Comparison of ENCODE assay signal across 25 cellular contexts in genomic region chr15:34737379-34737928, GRCh38. TPM values are rescaled to one million over a fixed set of nuclear protein-coding genes. Genes with fewer than 3 reads are reported as not detected.
DNase-seq lines count a peak whose midpoint lies in the region; ATAC-seq and TF ChIP-seq lines count a peak whose summit lies in the region.
"Had no signal": no experiment of that assay in that cellular context is flagged by ENCODE, and none has a peak within 500 bp of the region (broad histone marks: within the 10 kb centered on the region; RNA-seq: fewer than 3 reads in every experiment).

No MANE protein-coding gene starts in this region.

- peak overlapping the region; percentile 29 for H2AFZ ChIP-seq in parathyroid adenoma
- no peak overlapping the region for H2AFZ ChIP-seq in Karpas-422 (ENCODE audit: low read length)

- no peaks in the 10 kb centered on the region for H3K79me2 ChIP-seq in parathyroid adenoma
- H3K79me2 ChIP-seq in Karpas-422 (ENCODE audit: low read length): no peaks in the 10 kb centered on the region

- H3K27me3 ChIP-seq in heart left ventricle (peaks cover 0 to 3% (median 0%) of the 10 kb centered on the region in 9 donors), parathyroid adenoma (ENCODE audit: control insufficient read depth, insufficient read depth, low read length) (no peaks in the 10 kb centered on the region), Karpas-422 (ENCODE audit: low read length) (no peaks in the 10 kb centered on the region)
- H3K27me3 ChIP-seq: right lobe of liver, tibial nerve had no signal

- H3K36me3 ChIP-seq in heart left ventricle: no peaks in the 10 kb centered on the region
- no peaks in the 10 kb centered on the region for H3K36me3 ChIP-seq in parathyroid adenoma (ENCODE audit: control insufficient read depth, insufficient read depth, low read length)
- no peaks in the 10 kb centered on the region for H3K36me3 ChIP-seq in Karpas-422 (ENCODE audit: insufficient read depth, low read length)
- H3K36me3 ChIP-seq: right lobe of liver, tibial nerve had no signal

- H3K9me2 ChIP-seq in Karpas-422 (replicated peaks; ENCODE audit: insufficient read depth, low read length): no peaks in the 10 kb centered on the region

- H3K27ac ChIP-seq in heart left ventricle (peak overlapping the region in 6 of 12 donors; percentile 14 to 47 (median 30)), parathyroid adenoma (no peak overlapping the region), Karpas-422 (ENCODE audit: low read length) (no peak overlapping the region)
- H3K27ac ChIP-seq: C4-2B, HL-60, right lobe of liver, tibial nerve had no signal

- H4K20me1 ChIP-seq in Karpas-422 (ENCODE audit: insufficient read depth, low read depth, low read length): no peaks in the 10 kb centered on the region

- peak; percentile 93 to 97 (median 96) for ATAC-seq in heart left ventricle
- ATAC-seq in esophagus mucosa: no peak
- ATAC-seq: activated naive CD8-positive, alpha-beta T cell treated with anti-CD3 and anti-CD28 coated beads, Interleukin-2, amount 50 U/mL, for 24 hours; activated T-helper 17 cell treated with anti-CD3 and anti-CD28 coated beads, Interleukin-2, amount 50 U/mL, for 72 hours; mucosa of descending colon; right lobe of liver; stimulated activated naive CD8-positive, alpha-beta T cell treated with anti-CD3 and anti-CD28 coated beads, Interleukin-15, Interleukin-2, amounts not matched to agents 100 U/mL and 50 U/mL, for 24 hours had no signal

- H3K4me3 ChIP-seq in heart left ventricle (no peak overlapping the region), parathyroid adenoma (ENCODE audit: low read depth, low read length) (no peak overlapping the region), Karpas-422 (ENCODE audit: low read length) (no peak overlapping the region)
- H3K4me3 ChIP-seq: mucosa of descending colon, right lobe of liver, tibial nerve had no signal

- H3K9me3 ChIP-seq in heart left ventricle: no peaks in the 10 kb centered on the region
- no peaks in the 10 kb centered on the region for H3K9me3 ChIP-seq in parathyroid adenoma (ENCODE audit: control insufficient read depth, low read length)
- no peaks in the 10 kb centered on the region for H3K9me3 ChIP-seq in Karpas-422 (ENCODE audit: low read length)
- H3K9me3 ChIP-seq: mucosa of descending colon, right lobe of liver, tibial nerve had no signal

- WGBS in heart left ventricle, 4 donors: 40 to 53% (median 43%) methylated on average over 4 of the region's 4 CpGs

- intact Hi-C loops in heart left ventricle (cut with DNase I): no loop called here

- peak; percentile 37 for DNase-seq in NCI-H2171 treated with DMSO at 0.1 percent for 48 hours (lab: John Stamatoyannopoulos, UW)
- DNase-seq in NCI-H2171 (lab: John Stamatoyannopoulos, UW): no peak
- peak; percentile 34 for DNase-seq in NCI-H69 (lab: John Stamatoyannopoulos, UW)
- peak in 3 of 5 donors; percentile 26 to 46 (median 33) for DNase-seq in heart left ventricle
- DNase-seq in Karpas-422: no peak
- no peak for DNase-seq in activated CD8-positive, alpha-beta memory T cell treated with anti-CD3 and anti-CD28 coated beads for 24 hours
- DNase-seq: activated CD4-positive, CD25-positive, alpha-beta regulatory T cell; activated naive CD8-positive, alpha-beta T cell treated with anti-CD3 and anti-CD28 coated beads, Interleukin-2, amount 50 U/mL, for 24 hours; caudate nucleus; hippocampal formation; mucosa of descending colon; NCI-H2081 treated with DMSO at 0.1 percent for 48 hours; OCI-M1; right lobe of liver; stimulated activated naive CD8-positive, alpha-beta T cell treated with anti-CD3 and anti-CD28 coated beads, Interleukin-15, Interleukin-2, amounts not matched to agents 100 U/mL and 50 U/mL, for 24 hours had no signal

- TF ChIP-seq CTCF in heart left ventricle (IDR thresholded peaks at IDR 0.05) (no peak), parathyroid adenoma (IDR thresholded peaks at IDR 0.05) (no peak)

- TF ChIP-seq POLR2A in heart left ventricle (IDR thresholded peaks at IDR 0.05): no peak

- H3K4me1 ChIP-seq in heart left ventricle (peaks cover 0 to 5% (median 0%) of the 10 kb centered on the region in 12 donors), parathyroid adenoma (no peaks in the 10 kb centered on the region), Karpas-422 (ENCODE audit: low read length) (no peaks in the 10 kb centered on the region)
- H3K4me1 ChIP-seq: right lobe of liver, tibial nerve had no signal

- H3K9ac ChIP-seq in parathyroid adenoma (no peak overlapping the region), Karpas-422 (ENCODE audit: low read length) (no peak overlapping the region)

- H3K4me2 ChIP-seq in parathyroid adenoma (ENCODE audit: low read length) (no peak overlapping the region), Karpas-422 (ENCODE audit: low read depth, low read length, poor library complexity, severe bottlenecking) (no peak overlapping the region)

RNA-seq across cellular contexts. Expression of gene GJD2, which starts 17.3 kb away (rescaled TPM):
- total RNA-seq in heart left ventricle (under 1 TPM in 4 of 9 donors, not detected in 5; 0.19 to 0.31 (median 0.26) TPM), esophagus mucosa (not detected)
- under 1 TPM in 1 of 2 donors, not detected in 1; 0.04 TPM for polyA plus RNA-seq in heart left ventricle
- not detected in 2 replicates for total RNA-seq in Karpas-422 (2014; rRNA removed; shearing (Covaris generic); ENCODE audit: low replicate concordance)
- total RNA-seq: A172; activated T-helper 17 cell treated with anti-CD3 and anti-CD28 coated beads, Interleukin-2, amount 50 U/mL, for 72 hours; mucosa of descending colon; right lobe of liver; SK-MEL-5; T-helper 2 cell treated with Interferon-gamma antibody and Interleukin-4, amounts not matched to agents 100 ng/mL and 5 ng/mL, for 36 hours; tibial nerve had no signal
- polyA plus RNA-seq: IgD-negative memory B cell had no signal

RNA-seq across cellular contexts. Expression of gene ACTC1, which starts 57.9 kb away (rescaled TPM):
- total RNA-seq in heart left ventricle (over 10,000 TPM in 7 of 9 donors, 1,000 to 10,000 TPM in 2; 3,808 to 17,901 (median 12,860) TPM), esophagus mucosa (0.92 TPM)
- over 10,000 TPM in 1 of 2 donors, 1,000 to 10,000 TPM in 1; 1,898 to 12,542 TPM for polyA plus RNA-seq in heart left ventricle
- total RNA-seq in Karpas-422 (2014; rRNA removed; shearing (Covaris generic); ENCODE audit: low replicate concordance): not detected in 2 replicates
- total RNA-seq: activated T-helper 17 cell treated with anti-CD3 and anti-CD28 coated beads, Interleukin-2, amount 50 U/mL, for 72 hours; SK-MEL-5; T-helper 2 cell treated with Interferon-gamma antibody and Interleukin-4, amounts not matched to agents 100 ng/mL and 5 ng/mL, for 36 hours had no signal
- polyA plus RNA-seq: IgD-negative memory B cell had no signal

Comparison
In these comparisons a context has a peak if more than half of its experiments do, and no peak if none do; other contexts are left out.
1. DNase-seq: peak in NCI-H2171 treated with DMSO at 0.1 percent for 48 hours (single experiment), NCI-H69 (single experiment) and heart left ventricle (3 of 5); none in NCI-H2171 (single experiment), Karpas-422 (single experiment) and activated CD8-positive, alpha-beta memory T cell treated with anti-CD3 and anti-CD28 coated beads for 24 hours (single experiment).
2. RNA of gene ACTC1, which starts 57.9 kb away (total RNA-seq): 3,808 to 17,901 TPM in heart left ventricle; 0.92 TPM in esophagus mucosa (single experiment) and not detected in Karpas-422; every median in the first group is over 1,000 times any median in the second.